ENCODE assay signal across 10 cellular contexts in the genomic region with DNA sequence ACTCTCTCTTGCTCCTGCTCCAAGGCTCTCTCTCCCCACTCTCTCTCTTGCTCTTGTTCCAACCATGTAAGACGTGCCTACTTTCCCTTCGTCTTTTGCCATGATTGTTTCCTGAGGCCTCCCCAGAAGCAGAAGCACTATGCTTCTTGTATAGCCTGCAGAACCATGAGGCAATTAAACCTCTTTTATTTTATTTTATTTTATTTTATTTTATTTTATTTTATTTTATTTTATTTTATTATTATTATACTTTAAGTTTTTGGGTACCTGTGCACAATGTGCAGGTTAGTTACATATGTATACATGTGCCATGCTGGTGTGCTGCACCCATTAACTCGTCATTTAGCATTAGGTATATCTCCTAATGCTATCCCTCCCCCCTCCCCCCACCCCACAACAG. TPM values are rescaled to one million over a fixed set of nuclear protein-coding genes. Genes with fewer than 3 reads are reported as not detected.
"Had no signal": no experiment of that assay in that cellular context is flagged by ENCODE, and none has a peak within 500 bp of the region (broad histone marks: within the 10 kb centered on the region; RNA-seq: fewer than 3 reads in every experiment).

No MANE protein-coding gene starts in this region.

RNA-seq across cellular contexts. Expression of gene GYPA, which starts 17.2 kb away (rescaled TPM):
- total RNA-seq: subcutaneous adipose tissue, suprapubic skin, testis, thoracic aorta, thyroid gland, tibial nerve, transverse colon, upper lobe of right lung, ureter, vagina had no signal
